17 cellular contexts compared by ENCODE assay signal in genomic region chr5:103667068-103667467, GRCh38.
DNase-seq lines count a peak whose midpoint lies in the region; ATAC-seq and TF ChIP-seq lines count a peak whose summit lies in the region.
"Had no signal": no experiment of that assay in that cellular context is flagged by ENCODE, and none has a peak within 500 bp of the region (broad histone marks: within the 10 kb centered on the region; RNA-seq: fewer than 3 reads in every experiment).

No MANE protein-coding gene starts in this region.

- H3K9ac ChIP-seq in GM23248: no peak overlapping the region
- no peak overlapping the region for H3K9ac ChIP-seq in PC-3 (ENCODE audit: low read length)
- no peak overlapping the region for H3K9ac ChIP-seq in fibroblast of lung (ENCODE audit: insufficient read depth, low read length)
- no peak overlapping the region for H3K9ac ChIP-seq in trophoblast cell (ENCODE audit: low read length)

- no peaks in the 10 kb centered on the region for H3K79me2 ChIP-seq in GM23248 (ENCODE audit: insufficient read depth)
- H3K79me2 ChIP-seq in PC-3 (ENCODE audit: low read length): no peaks in the 10 kb centered on the region
- H3K79me2 ChIP-seq in fibroblast of lung (ENCODE audit: control insufficient read depth, insufficient read depth, low read length): no peaks in the 10 kb centered on the region
- H3K79me2 ChIP-seq in trophoblast cell (ENCODE audit: control insufficient read depth, insufficient read depth, low read length, poor library complexity): no peaks in the 10 kb centered on the region

- no peak overlapping the region for H2BK12ac ChIP-seq in trophoblast cell (ENCODE audit: low read length)

- no peak for TF ChIP-seq EP300 in sigmoid colon (IDR thresholded peaks at IDR 0.05)

- H3F3A ChIP-seq in GM23248 (ENCODE audit: insufficient read depth): no peaks in the 10 kb centered on the region
- H3F3A ChIP-seq in PC-3 (ENCODE audit: low read length, unreplicated experiment): no peaks in the 10 kb centered on the region

- H2AK5ac ChIP-seq in trophoblast cell (ENCODE audit: low read length): no peak overlapping the region

- no peak overlapping the region for H2BK5ac ChIP-seq in trophoblast cell (ENCODE audit: low read depth, low read length, poor library complexity)

- H3K36me3 ChIP-seq in GM23248 (ENCODE audit: low read depth) (no peaks in the 10 kb centered on the region), PC-3 (ENCODE audit: low read depth, low read length) (no peaks in the 10 kb centered on the region), fibroblast of lung (ENCODE audit: control insufficient read depth, insufficient read depth, low read length) (no peaks in the 10 kb centered on the region), trophoblast cell (ENCODE audit: control insufficient read depth in 1 of 2, insufficient read depth in 2 of 2, low read length in 2 of 2) (peaks cover 0 to 2% of the 10 kb centered on the region in 2 experiments), sigmoid colon (no peaks in the 10 kb centered on the region)
- H3K36me3 ChIP-seq: suprapubic skin, WERI-Rb-1 had no signal

- H3K4me1 ChIP-seq in GM23248 (ENCODE audit: insufficient read depth) (no peaks in the 10 kb centered on the region), PC-3 (ENCODE audit: insufficient read depth, low read length) (peaks cover 5% of the 10 kb centered on the region; the same call in 1 of the 2 replicates), fibroblast of lung (ENCODE audit: control insufficient read depth, extremely low read depth, insufficient read depth, low read length) (no peaks in the 10 kb centered on the region), trophoblast cell (ENCODE audit: control insufficient read depth in 1 of 2, insufficient read depth in 2 of 2, low read length in 2 of 2) (no peaks in the 10 kb centered on the region), sigmoid colon (no peaks in the 10 kb centered on the region)
- H3K4me1 ChIP-seq: suprapubic skin had no signal

- H3K4me2 ChIP-seq in GM23248 (ENCODE audit: unreplicated experiment) (no peak overlapping the region), PC-3 (ENCODE audit: low read length) (no peak overlapping the region), fibroblast of lung (ENCODE audit: extremely low read depth, insufficient read depth, low read length) (no peak overlapping the region), trophoblast cell (ENCODE audit: low read length) (no peak overlapping the region)

- POLR2A ChIA-PET in PC-3 (lab: Charles Lee; ENCODE audit: unreplicated experiment): no interaction called here

- H3K18ac ChIP-seq in trophoblast cell (ENCODE audit: low read length): no peak overlapping the region

- no peak overlapping the region for H2AFZ ChIP-seq in GM23248
- no peak overlapping the region for H2AFZ ChIP-seq in PC-3 (ENCODE audit: low read length)
- H2AFZ ChIP-seq in fibroblast of lung (ENCODE audit: low read length): no peak overlapping the region
- no peak overlapping the region for H2AFZ ChIP-seq in trophoblast cell (ENCODE audit: insufficient read depth, low read length, poor library complexity)

- no peak overlapping the region for H4K12ac ChIP-seq in trophoblast cell (ENCODE audit: low read depth, low read length)

- TF ChIP-seq POLR2A in sigmoid colon (IDR thresholded peaks at IDR 0.05) (no peak), lower leg skin (IDR thresholded peaks at IDR 0.05) (no peak)

- intact Hi-C loops in PC-3 (cut with micrococcal nuclease): no loop called here
- intact Hi-C loops in left colon (cut with DNase I, micrococcal nuclease): no loop called here
- intact Hi-C loops in sigmoid colon (cut with DNase I): no loop called here
- intact Hi-C loops in lower leg skin (cut with DNase I; ENCODE audit: low total_unique reads): no loop called here

- no peak overlapping the region for H3K14ac ChIP-seq in trophoblast cell (ENCODE audit: low read length)

- H3K79me1 ChIP-seq in trophoblast cell (ENCODE audit: low read length): no peaks in the 10 kb centered on the region

- H3K4me3 ChIP-seq in GM23248 (no peak overlapping the region), PC-3 (ENCODE audit: low read length) (no peak overlapping the region), fibroblast of lung (replicated peaks in 1 of 4; ENCODE audit: control extremely low read depth in 1 of 4, insufficient read depth in 1 of 4, low read depth in 3 of 4, low read length in 4 of 4) (no peak overlapping the region), trophoblast cell (ENCODE audit: low read depth, low read length) (no peak overlapping the region), sigmoid colon (no peak overlapping the region), lower leg skin (ENCODE audit: low read depth, poor library complexity, severe bottlenecking) (no peak overlapping the region)
- H3K4me3 ChIP-seq: suprapubic skin had no signal

- H4K91ac ChIP-seq in trophoblast cell (ENCODE audit: low read depth, low read length): no peak overlapping the region

- no peaks in the 10 kb centered on the region for H3K27me3 ChIP-seq in GM23248 (replicated peaks; ENCODE audit: insufficient read depth)
- H3K27me3 ChIP-seq in PC-3 (ENCODE audit: low read length): no peaks in the 10 kb centered on the region
- H3K27me3 ChIP-seq in fibroblast of lung (ENCODE audit: control insufficient read depth, insufficient read depth, low read length): no peaks in the 10 kb centered on the region
- H3K27me3 ChIP-seq in trophoblast cell (ENCODE audit: insufficient read depth, low read length): no peaks in the 10 kb centered on the region
- H3K27me3 ChIP-seq in sigmoid colon: no peaks in the 10 kb centered on the region
- H3K27me3 ChIP-seq: suprapubic skin had no signal

- H3K9me2 ChIP-seq in GM23248 (ENCODE audit: insufficient read depth): no peaks in the 10 kb centered on the region
- no peaks in the 10 kb centered on the region for H3K9me2 ChIP-seq in PC-3 (replicated peaks; ENCODE audit: low read length)

- DNase-seq in GM23248: peak; percentile 3
- peak; percentile 72 for DNase-seq in PC-3
- DNase-seq in fibroblast of lung (ENCODE audit: low read depth in 2 of 2): peak; percentile 34 to 57
- DNase-seq in trophoblast cell: peak; percentile 2 to 19
- no peak for DNase-seq in left colon
- no peak for DNase-seq in sigmoid colon
- DNase-seq in lower leg skin (ENCODE audit: low spot score in 2 of 2): no peak
- DNase-seq in SK-N-DZ (ENCODE audit: low spot score): no peak
- DNase-seq: activated naive CD4-positive, alpha-beta T cell; C1 segment of cervical spinal cord; caudate nucleus; effector memory CD8-positive, alpha-beta T cell; NCI-H1417; posterior cingulate gyrus; stimulated activated CD4-positive, alpha-beta T cell treated with anti-CD3 and anti-CD28 coated beads, Interleukin-15, amount 100 ng/mL, for 24 hours; WERI-Rb-1 had no signal

- CTCF ChIA-PET in PC-3 (lab: Charles Lee): no interaction called here

- no peak overlapping the region for H2BK120ac ChIP-seq in trophoblast cell (ENCODE audit: insufficient read depth, low read length, poor library complexity)

- H3K9me3 ChIP-seq in GM23248 (ENCODE audit: low read depth): no peaks in the 10 kb centered on the region
- no peaks in the 10 kb centered on the region for H3K9me3 ChIP-seq in PC-3 (ENCODE audit: low read length)
- no peaks in the 10 kb centered on the region for H3K9me3 ChIP-seq in fibroblast of lung (ENCODE audit: control insufficient read depth, insufficient read depth, low read depth, low read length)
- H3K9me3 ChIP-seq in trophoblast cell (ENCODE audit: insufficient read depth, low read depth, low read length): no peaks in the 10 kb centered on the region
- H3K9me3 ChIP-seq in sigmoid colon: no peaks in the 10 kb centered on the region
- H3K9me3 ChIP-seq: suprapubic skin had no signal

- H4K8ac ChIP-seq in trophoblast cell (ENCODE audit: low read depth, low read length): no peak overlapping the region

- TF ChIP-seq CTCF in PC-3 (conservative IDR thresholded peaks at IDR 0.05; ENCODE audit: low read depth, low read length) (no peak), fibroblast of lung (conservative IDR thresholded peaks at IDR 0.05 in 1 of 2, IDR thresholded peaks at IDR 0.05 in 1 of 2; ENCODE audit: low read depth in 1 of 2, low read length in 2 of 2) (no peak), sigmoid colon (IDR thresholded peaks at IDR 0.05) (no peak), lower leg skin (IDR thresholded peaks at IDR 0.05) (no peak)

- H3K23ac ChIP-seq in trophoblast cell (ENCODE audit: low read length): no peak overlapping the region

- H4K20me1 ChIP-seq in GM23248 (ENCODE audit: insufficient read depth) (no peaks in the 10 kb centered on the region), PC-3 (ENCODE audit: low read length) (no peaks in the 10 kb centered on the region), fibroblast of lung (ENCODE audit: control insufficient read depth, extremely low read depth, insufficient read depth, low read length) (no peaks in the 10 kb centered on the region)

- no peak overlapping the region for H3K4ac ChIP-seq in trophoblast cell (ENCODE audit: low read depth, low read length)

- ATAC-seq in PC-3 (peak; percentile 85), left colon (no peak)
- ATAC-seq: effector memory CD8-positive, alpha-beta T cell had no signal

- no TSS peak for BruUV-seq in PC-3 (replicated peaks; lab: Mats Ljungman, UMichigan)

- in situ Hi-C loops in GM23248 (cut with MboI): no loop called here

- H3K27ac ChIP-seq in GM23248 (no peak overlapping the region), PC-3 (ENCODE audit: low read length) (no peak overlapping the region), fibroblast of lung (ENCODE audit: insufficient read depth, low read length) (no peak overlapping the region), trophoblast cell (ENCODE audit: low read depth, low read length) (no peak overlapping the region), sigmoid colon (no peak overlapping the region)
- H3K27ac ChIP-seq: suprapubic skin, WERI-Rb-1 had no signal

- WGBS in GM23248 (ENCODE audit: low coverage in 1 of 2, low lambda C conversion rate in 2 of 2, missing lambda C conversion rate in 2 of 2), 2 experiments: 10 to 15% methylated on average over 3 of the region's 3 CpGs
- no CpG with 5 or more reads among the region's 3 CpGs for WGBS in trophoblast cell (ENCODE audit: extremely low coverage, insufficient coverage, insufficient read length)
- 65 to 69% methylated on average over 3 of the region's 3 CpGs for WGBS in sigmoid colon, 2 donors
- WGBS in lower leg skin, 2 donors: 52 to 53% methylated on average over 3 of the region's 3 CpGs

Comparison
In these comparisons a context has a peak if more than half of its experiments do, and no peak if none do; other contexts are left out.
1. DNase-seq: peak in GM23248 (single experiment), PC-3 (single experiment), fibroblast of lung (2 of 2) and trophoblast cell (2 of 2); none in left colon (0 of 2), sigmoid colon (single experiment), lower leg skin (0 of 2) and SK-N-DZ (single experiment).